Comparison of ENCODE assay signal across 19 cellular contexts in genomic region chr4:22435652-22436051, GRCh38.
DNase-seq lines count a peak whose midpoint lies in the region; ATAC-seq and TF ChIP-seq lines count a peak whose summit lies in the region.
"Had no signal": no experiment of that assay in that cellular context is flagged by ENCODE, and none has a peak within 500 bp of the region (broad histone marks: within the 10 kb centered on the region; RNA-seq: fewer than 3 reads in every experiment).

No MANE protein-coding gene starts in this region.

- H3K36me3 ChIP-seq in GM23338 (ENCODE audit: insufficient read depth) (no peaks in the 10 kb centered on the region), liver (ENCODE audit: control insufficient read depth in 4 of 4, insufficient read depth in 3 of 4, low read depth in 1 of 4, low read length in 3 of 4) (peaks cover 4 to 13% (median 5%) of the 10 kb centered on the region in 4 donors)
- H3K36me3 ChIP-seq: SJSA1 had no signal

- 21% methylated on average over 2 of the region's 2 CpGs for WGBS in liver

- H3K4me3 Mint-ChIP-seq in GM23338 (peak overlapping the region; percentile 45; the same call in 2 of the 3 replicates), WTC11 (no peak overlapping the region)
- H3K4me3 Mint-ChIP-seq: CD4-positive, CD25-positive, alpha-beta regulatory T cell had no signal

- H4K20me1 ChIP-seq in GM23338 (replicated peaks; ENCODE audit: insufficient read depth), result no peaks in the 10 kb centered on the region; the same call in 1 of the 2 replicates

- H3K9ac ChIP-seq in liver (ENCODE audit: low read depth in 1 of 2, low read length in 2 of 2), result no peak overlapping the region
- H3K9ac ChIP-seq: KMS-11 had no signal

- H3K79me2 ChIP-seq in GM23338 (replicated peaks; ENCODE audit: insufficient read depth), result no peaks in the 10 kb centered on the region

- TF ChIP-seq RAD21 in liver (IDR thresholded peaks at IDR 0.05), result peak; percentile 53 to 58

- CTCF ChIA-PET in WTC11 (lab: Charles Lee), result interaction anchor here (0.6 to 1.7 kb wide), 3 partner anchors 172 to 646 kb away, joined by 4 to 11 read pairs (median 4); no protein-coding TSS in a partner anchor

- H3F3A ChIP-seq in GM23338 (replicated peaks; ENCODE audit: low read depth), result no peaks in the 10 kb centered on the region

- H3K27me3 Mint-ChIP-seq in GM23338 (ENCODE audit: insufficient read depth, low read depth, poor library complexity), result no peaks in the 10 kb centered on the region
- H3K27me3 Mint-ChIP-seq in WTC11 (ENCODE audit: low read depth), result no peaks in the 10 kb centered on the region
- H3K27me3 Mint-ChIP-seq: CD4-positive, CD25-positive, alpha-beta regulatory T cell had no signal

- H3K27ac ChIP-seq in GM23338 (ENCODE audit: low read depth), result peak overlapping the region; percentile 64; the same call in 1 of the 2 replicates
- H3K27ac ChIP-seq in liver (ENCODE audit: low read depth in 1 of 2, low read length in 2 of 2), result peak overlapping the region; percentile 51 to 60
- H3K27ac ChIP-seq in dorsolateral prefrontal cortex, result no peak overlapping the region
- H3K27ac ChIP-seq: KMS-11, SJSA1 had no signal

- no peaks in the 10 kb centered on the region for H3K9me3 ChIP-seq in liver (ENCODE audit: control insufficient read depth in 4 of 4, low read length in 3 of 4)
- H3K9me3 ChIP-seq: BE2C, HAP-1, SJSA1 had no signal

- H3K9me2 ChIP-seq in GM23338 (ENCODE audit: insufficient read depth), result no peaks in the 10 kb centered on the region

- H3K4me3 ChIP-seq in GM23338, result no peak overlapping the region
- H3K4me3 ChIP-seq in liver (ENCODE audit: low read depth in 1 of 3, low read length in 3 of 3), result no peak overlapping the region
- no peak overlapping the region for H3K4me3 ChIP-seq in dorsolateral prefrontal cortex
- H3K4me3 ChIP-seq: HAP-1, SJSA1 had no signal

- no peaks in the 10 kb centered on the region for H3K27me3 ChIP-seq in GM23338 (ENCODE audit: insufficient read depth)
- H3K27me3 ChIP-seq in liver (ENCODE audit: control insufficient read depth in 4 of 4, insufficient read depth in 4 of 4, low read length in 3 of 4), result no peaks in the 10 kb centered on the region
- no peaks in the 10 kb centered on the region for H3K27me3 ChIP-seq in dorsolateral prefrontal cortex
- H3K27me3 ChIP-seq: BE2C, SJSA1 had no signal

- H3K4me1 ChIP-seq in GM23338 (ENCODE audit: insufficient read depth), result peaks cover 11% of the 10 kb centered on the region
- H3K4me1 ChIP-seq in liver (ENCODE audit: control insufficient read depth in 4 of 4, insufficient read depth in 4 of 4, low read length in 3 of 4), result peaks cover 0 to 34% (median 28%) of the 10 kb centered on the region in 4 donors
- H3K4me1 ChIP-seq: BE2C, SJSA1 had no signal

- H3K4me1 Mint-ChIP-seq in GM23338 (peaks cover 23% of the 10 kb centered on the region), WTC11 (peaks cover 23% of the 10 kb centered on the region)

- peak; percentile 51 for ATAC-seq in GM23338
- no peak for ATAC-seq in WTC11
- no peak for ATAC-seq in GM18498 (IDR thresholded peaks at IDR 0.05; ENCODE audit: unreplicated experiment)
- ATAC-seq in HG02678 (IDR thresholded peaks at IDR 0.05; ENCODE audit: unreplicated experiment), result no peak

- H3K9me3 Mint-ChIP-seq in GM23338 (no peaks in the 10 kb centered on the region), WTC11 (no peaks in the 10 kb centered on the region)

- peak overlapping the region; percentile 52 for H3K4me2 ChIP-seq in GM23338
- H3K4me2 ChIP-seq: KMS-11 had no signal

- intact Hi-C loops in dorsolateral prefrontal cortex (cut with DNase I), result no loop called here

- H2AFZ ChIP-seq in GM23338, result no peak overlapping the region

- DNase-seq in GM23338 (ENCODE audit: low spot score) (no peak), NCI-H146 (lab: John Stamatoyannopoulos, UW) (peak; percentile 29), WTC11 (ENCODE audit: low spot score) (no peak), NCI-H1694 (lab: John Stamatoyannopoulos, UW) (no peak), dorsolateral prefrontal cortex (no peak)
- DNase-seq: 8988T; BE2C; CD4-positive, CD25-positive, alpha-beta regulatory T cell; COR-L47; DMS 273 treated with DMSO at 0.1 percent for 48 hours; NCI-H1417 treated with DMSO at 0.1 percent for 48 hours; NCI-H2029 treated with DMSO at 0.1 percent for 48 hours; NCI-H524 treated with DMSO at 0.1 percent for 48 hours had no signal

- H3K36me3 Mint-ChIP-seq in GM23338 (ENCODE audit: low read depth) (peaks cover 34% of the 10 kb centered on the region), WTC11 (peaks cover 32% of the 10 kb centered on the region)
- H3K36me3 Mint-ChIP-seq: CD4-positive, CD25-positive, alpha-beta regulatory T cell had no signal

- H3K27ac Mint-ChIP-seq in GM23338, result peak overlapping the region; percentile 29
- H3K27ac Mint-ChIP-seq in WTC11, result peak overlapping the region; percentile 12; the same call in 1 of the 2 replicates
- H3K27ac Mint-ChIP-seq: CD4-positive, CD25-positive, alpha-beta regulatory T cell had no signal

- TF ChIP-seq CTCF in GM23338 (conservative IDR thresholded peaks at IDR 0.05; ENCODE audit: low read depth in 2 of 2), result no peak
- TF ChIP-seq CTCF in WTC11 (IDR thresholded peaks at IDR 0.05), result no peak
- TF ChIP-seq CTCF in liver (IDR thresholded peaks at IDR 0.05; ENCODE audit: low read depth, low read length, missing input control), result peak; percentile 2
- TF ChIP-seq CTCF in dorsolateral prefrontal cortex (IDR thresholded peaks at IDR 0.05 in 54 of 56, conservative IDR thresholded peaks at IDR 0.05 in 2 of 56; ENCODE audit: low read depth in 1 of 56, partially characterized antibody in 56 of 56), result no peak

- POLR2A ChIA-PET in WTC11 (lab: Charles Lee), result no interaction called here

TF ChIP-seq in GM23338, 12 proteins besides CTCF, POLR2A, EP300 and RAD21:
- TF ChIP-seq POLR2AphosphoS5 (IDR thresholded peaks at IDR 0.05; ENCODE audit: low read depth) (no peak), ZNF331 (CRISPR knock-in tag; IDR thresholded peaks at IDR 0.05; ENCODE audit: low read depth) (no peak)

TF ChIP-seq in WTC11, 78 proteins besides CTCF, POLR2A, EP300 and RAD21 (continues in another document):
- TF ChIP-seq ATF2 (CRISPR knock-in tag; IDR thresholded peaks at IDR 0.05; ENCODE audit: borderline replicate concordance, low read depth), result no peak
- TF ChIP-seq NFYB (CRISPR knock-in tag; conservative IDR thresholded peaks at IDR 0.05; ENCODE audit: low read depth), result no peak
- no peak for TF ChIP-seq FOXK1 (CRISPR knock-in tag; IDR thresholded peaks at IDR 0.05)
- TF ChIP-seq MXD4 (CRISPR knock-in tag; IDR thresholded peaks at IDR 0.05; ENCODE audit: borderline replicate concordance), result no peak
- no peak for TF ChIP-seq ELF4 (CRISPR knock-in tag; IDR thresholded peaks at IDR 0.05; ENCODE audit: low read depth)

TF ChIP-seq in liver, 16 proteins besides CTCF, POLR2A, EP300 and RAD21 (continues in another document):
- TF ChIP-seq GABPA (IDR thresholded peaks at IDR 0.05 in 1 of 2, conservative IDR thresholded peaks at IDR 0.05 in 1 of 2) (peak in 1 of 2 donors; percentile 25), SP1 (IDR thresholded peaks at IDR 0.05) (peak; percentile 77), NR2F2 (IDR thresholded peaks at IDR 0.05) (no peak), RXRA (IDR thresholded peaks at IDR 0.05) (peak; percentile 82 to 94), HNF4G (IDR thresholded peaks at IDR 0.05) (peak; percentile 94), FOXA2 (IDR thresholded peaks at IDR 0.05) (peak; percentile 68), ZBTB33 (IDR thresholded peaks at IDR 0.05) (peak; percentile 89), HNF4A (conservative IDR thresholded peaks at IDR 0.05) (peak; percentile 96 to 97), MAX (IDR thresholded peaks at IDR 0.05) (peak; percentile 89), REST (IDR thresholded peaks at IDR 0.05) (peak; percentile 57), TAF1 (conservative IDR thresholded peaks at IDR 0.05) (peak; percentile 30), FOXA1 (IDR thresholded peaks at IDR 0.05) (peak; percentile 70)

Comparison
In these comparisons a context has a peak if more than half of its experiments do, and no peak if none do; other contexts are left out.
1. H3K27ac ChIP-seq: peak in GM23338 (single experiment) and liver (2 of 2); none in dorsolateral prefrontal cortex (0 of 59).